Comparison of ENCODE assay signal across 1 cellular context in the genomic region with DNA sequence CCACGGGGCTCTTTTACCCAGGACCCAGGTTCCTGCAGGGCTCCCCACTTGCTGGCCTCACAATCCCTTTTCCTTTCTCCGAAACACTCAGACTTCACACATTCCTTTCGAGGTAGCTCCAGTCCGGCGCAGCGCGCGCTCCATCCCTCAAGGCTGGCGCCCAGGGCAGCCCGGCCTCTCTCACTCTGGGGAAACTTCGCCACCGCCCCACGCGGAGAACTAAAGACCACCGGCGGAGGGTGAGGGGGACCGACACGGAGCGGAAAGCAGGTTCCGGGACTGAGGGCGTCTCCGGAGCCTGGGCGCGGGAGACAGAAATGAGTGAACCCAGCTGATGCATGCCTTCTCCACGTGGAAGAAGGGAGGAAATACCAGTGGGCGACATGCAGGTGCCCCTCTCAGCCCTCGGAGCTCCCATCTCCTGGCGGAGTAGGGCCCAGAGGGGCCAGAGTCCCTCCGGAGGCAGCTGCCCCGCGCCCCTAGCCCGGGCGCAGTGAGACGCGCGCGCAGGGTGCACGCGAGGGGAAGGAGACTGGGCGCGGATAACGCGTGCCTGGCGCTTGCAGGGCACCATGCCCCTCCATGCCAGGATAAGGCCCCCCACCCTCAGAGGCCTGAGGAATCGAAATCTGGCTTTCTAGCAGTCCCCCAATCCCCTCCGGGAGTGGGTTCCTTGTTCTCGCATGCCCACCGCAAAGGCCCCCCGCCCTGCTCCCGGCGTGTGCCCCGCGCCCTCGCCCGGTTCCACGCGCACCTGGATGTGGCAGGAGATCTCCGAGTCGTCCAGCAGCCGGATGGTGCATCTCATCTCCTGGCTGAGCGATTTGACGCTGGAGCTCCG.
TF ChIP-seq lines count a peak whose summit lies in the region.

No MANE protein-coding gene starts in this region.

TF ChIP-seq in IMR-90, 13 proteins besides CTCF, POLR2A, EP300 and RAD21 (continued from another document):
- TF ChIP-seq, protein P1, sequence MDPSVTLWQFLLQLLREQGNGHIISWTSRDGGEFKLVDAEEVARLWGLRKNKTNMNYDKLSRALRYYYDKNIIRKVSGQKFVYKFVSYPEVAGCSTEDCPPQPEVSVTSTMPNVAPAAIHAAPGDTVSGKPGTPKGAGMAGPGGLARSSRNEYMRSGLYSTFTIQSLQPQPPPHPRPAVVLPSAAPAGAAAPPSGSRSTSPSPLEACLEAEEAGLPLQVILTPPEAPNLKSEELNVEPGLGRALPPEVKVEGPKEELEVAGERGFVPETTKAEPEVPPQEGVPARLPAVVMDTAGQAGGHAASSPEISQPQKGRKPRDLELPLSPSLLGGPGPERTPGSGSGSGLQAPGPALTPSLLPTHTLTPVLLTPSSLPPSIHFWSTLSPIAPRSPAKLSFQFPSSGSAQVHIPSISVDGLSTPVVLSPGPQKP (IDR thresholded peaks at IDR 0.05; ENCODE audit: borderline replicate concordance, low read depth, low read length) = no peak
- TF ChIP-seq MAZ (IDR thresholded peaks at IDR 0.05; ENCODE audit: borderline replicate concordance, low read depth, low read length) (no peak), RCOR1 (IDR thresholded peaks at IDR 0.05; ENCODE audit: insufficient replicate concordance, low read length) (no peak), BHLHE40 (IDR thresholded peaks at IDR 0.05; ENCODE audit: low read depth, low read length) (no peak), CHD1 (IDR thresholded peaks at IDR 0.05; ENCODE audit: low read depth, low read length) (no peak), RFX5 (IDR thresholded peaks at IDR 0.05; ENCODE audit: low read depth, low read length) (no peak)
